In the genomic region with DNA sequence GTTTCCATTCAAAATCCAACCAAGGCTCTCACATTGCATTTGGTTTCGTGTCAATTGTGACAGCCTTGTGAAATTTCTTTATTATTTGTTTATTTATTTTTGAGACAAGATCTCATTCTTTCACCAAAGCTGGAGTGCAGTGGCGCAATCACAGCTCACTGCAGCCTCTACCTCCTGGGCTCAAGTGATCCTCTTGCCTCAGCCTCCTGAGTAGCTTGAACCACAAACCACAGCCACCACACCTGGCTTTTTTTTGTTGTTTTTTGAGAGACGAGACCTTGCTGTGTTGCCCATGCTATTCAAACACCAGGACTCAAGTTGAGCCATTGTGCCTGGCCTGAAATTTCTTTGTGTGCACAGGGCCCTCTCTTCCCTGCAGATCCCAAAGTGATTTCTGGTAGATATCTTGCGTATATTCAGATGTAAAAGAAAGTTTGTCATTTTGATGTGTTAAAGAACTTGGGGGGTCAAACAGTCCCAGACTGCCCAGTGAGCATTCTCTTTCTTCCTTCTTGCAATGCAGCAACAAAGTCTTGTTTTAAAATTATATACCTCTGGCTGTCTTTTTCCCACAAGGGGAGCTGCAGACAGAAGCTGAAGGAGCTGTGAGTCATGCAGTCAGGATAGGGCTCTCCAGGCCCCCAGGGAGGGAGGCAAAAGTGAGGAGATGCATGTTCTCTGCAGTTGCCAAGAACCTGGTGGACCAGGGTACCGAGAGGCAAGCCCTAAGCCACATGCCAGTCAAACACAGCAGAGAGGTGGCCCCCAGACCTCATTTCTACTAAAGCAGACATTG, we compare ENCODE assay signal across 12 cellular contexts. TPM values are rescaled to one million over a fixed set of nuclear protein-coding genes. Genes with fewer than 3 reads are reported as not detected.
A peak's percentile ranks its signal among the peaks of the same experiment; 100 is the strongest.
DNase-seq lines count a peak whose midpoint lies in the region; ATAC-seq and TF ChIP-seq lines count a peak whose summit lies in the region.
"Had no signal": no experiment of that assay in that cellular context is flagged by ENCODE, and none has a peak within 500 bp of the region (broad histone marks: within the 10 kb centered on the region; RNA-seq: fewer than 3 reads in every experiment).

No MANE protein-coding gene starts in this region.

- intact Hi-C loops in cardiac septum (cut with DNase I) (no loop called here), Right ventricle myocardium superior (cut with DNase I) (no loop called here)

- no peaks in the 10 kb centered on the region for H4K20me1 ChIP-seq in fibroblast of lung (ENCODE audit: control insufficient read depth, extremely low read depth, insufficient read depth, low read length)
- no peaks in the 10 kb centered on the region for H4K20me1 ChIP-seq in smooth muscle cell (ENCODE audit: low read depth)

- H3K79me2 ChIP-seq in fibroblast of lung (ENCODE audit: control insufficient read depth, insufficient read depth, low read length) (no peaks in the 10 kb centered on the region), smooth muscle cell (ENCODE audit: low read depth) (no peaks in the 10 kb centered on the region)

- WGBS in smooth muscle cell (ENCODE audit: low lambda C conversion rate) = 72% methylated on average over 5 of the region's 5 CpGs

- H3K27me3 ChIP-seq in cardiac muscle cell = no peaks in the 10 kb centered on the region
- no peaks in the 10 kb centered on the region for H3K27me3 ChIP-seq in fibroblast of lung (ENCODE audit: control insufficient read depth, insufficient read depth, low read length)
- H3K27me3 ChIP-seq in smooth muscle cell (ENCODE audit: low read depth) = no peaks in the 10 kb centered on the region

- in situ Hi-C loops in SK-MEL-5 (cut with HindIII; ENCODE audit: low pct_unique_long_range_greater_than_20kb, low sequenced_read_pairs) = no loop called here

- ATAC-seq in Right ventricle myocardium superior (ENCODE audit: poor library complexity) = no peak
- ATAC-seq in GM19395 (IDR thresholded peaks at IDR 0.05; ENCODE audit: unreplicated experiment) = no peak
- ATAC-seq: activated CD8-positive, alpha-beta memory T cell treated with anti-CD3 and anti-CD28 coated beads, Interleukin-2, amount 10 ng/mL, durations not matched to agents 7 days and 5 days had no signal

- DNase-seq in cardiac muscle cell (ENCODE audit: low read depth in 1 of 2, low spot score in 1 of 2) = peak in 1 of 2 donors; percentile 68
- no peak for DNase-seq in cardiac septum (ENCODE audit: low spot score)
- DNase-seq in SK-MEL-5 (ENCODE audit: low read depth, low spot score) = peak; percentile 49
- peak; percentile 13 to 61 for DNase-seq in fibroblast of lung (ENCODE audit: low read depth in 2 of 2)
- DNase-seq in smooth muscle cell (lab: John Stamatoyannopoulos, UW; ENCODE audit: unreplicated experiment) = no peak
- no peak for DNase-seq in NCI-H1105 (lab: John Stamatoyannopoulos, UW)
- DNase-seq in Right ventricle myocardium superior = no peak
- DNase-seq: activated CD8-positive, alpha-beta memory T cell treated with anti-CD3 and anti-CD28 coated beads, Interleukin-2, amount 10 ng/mL, durations not matched to agents 7 days and 5 days; GDM1; NCI-H187 treated with DMSO at 0.1 percent for 48 hours; tibial artery had no signal

- H3K27ac ChIP-seq in cardiac muscle cell = no peak overlapping the region
- no peak overlapping the region for H3K27ac ChIP-seq in fibroblast of lung (ENCODE audit: insufficient read depth, low read length)
- H3K27ac ChIP-seq in smooth muscle cell (ENCODE audit: low read depth) = no peak overlapping the region
- H3K27ac ChIP-seq: tibial artery had no signal

- no peaks in the 10 kb centered on the region for H3K9me3 ChIP-seq in cardiac muscle cell (ENCODE audit: low read depth)
- H3K9me3 ChIP-seq in fibroblast of lung (ENCODE audit: control insufficient read depth, insufficient read depth, low read depth, low read length) = no peaks in the 10 kb centered on the region
- no peaks in the 10 kb centered on the region for H3K9me3 ChIP-seq in smooth muscle cell (replicated peaks; ENCODE audit: low read depth)
- H3K9me3 ChIP-seq: tibial artery had no signal

- no peaks in the 10 kb centered on the region for H3K36me3 ChIP-seq in cardiac muscle cell
- no peaks in the 10 kb centered on the region for H3K36me3 ChIP-seq in fibroblast of lung (ENCODE audit: control insufficient read depth, insufficient read depth, low read length)
- no peaks in the 10 kb centered on the region for H3K36me3 ChIP-seq in smooth muscle cell (ENCODE audit: low read depth)
- H3K36me3 ChIP-seq: tibial artery had no signal

- no peak overlapping the region for H3K4me3 ChIP-seq in cardiac muscle cell
- no peak overlapping the region for H3K4me3 ChIP-seq in fibroblast of lung (replicated peaks in 1 of 4; ENCODE audit: control extremely low read depth in 1 of 4, insufficient read depth in 1 of 4, low read depth in 3 of 4, low read length in 4 of 4)
- no peak overlapping the region for H3K4me3 ChIP-seq in smooth muscle cell
- H3K4me3 ChIP-seq: tibial artery had no signal

- H3K4me1 ChIP-seq in cardiac muscle cell (ENCODE audit: low read depth) = no peaks in the 10 kb centered on the region
- H3K4me1 ChIP-seq in fibroblast of lung (ENCODE audit: control insufficient read depth, extremely low read depth, insufficient read depth, low read length) = no peaks in the 10 kb centered on the region
- H3K4me1 ChIP-seq in smooth muscle cell (ENCODE audit: low read depth) = no peaks in the 10 kb centered on the region
- H3K4me1 ChIP-seq: tibial artery had no signal

- H2AFZ ChIP-seq in fibroblast of lung (ENCODE audit: low read length) (no peak overlapping the region), smooth muscle cell (ENCODE audit: low read depth) (no peak overlapping the region)

- H3K9ac ChIP-seq in fibroblast of lung (ENCODE audit: insufficient read depth, low read length) = no peak overlapping the region
- H3K9ac ChIP-seq in smooth muscle cell (ENCODE audit: low read depth) = no peak overlapping the region

- H3K4me2 ChIP-seq in fibroblast of lung (ENCODE audit: extremely low read depth, insufficient read depth, low read length) = no peak overlapping the region
- peak overlapping the region; percentile 8 for H3K4me2 ChIP-seq in smooth muscle cell

- peak; percentile 30 for TF ChIP-seq CTCF in cardiac muscle cell (IDR thresholded peaks at IDR 0.05; ENCODE audit: low read depth, low read length)
- peak; percentile 4 to 9 for TF ChIP-seq CTCF in fibroblast of lung (conservative IDR thresholded peaks at IDR 0.05 in 1 of 2, IDR thresholded peaks at IDR 0.05 in 1 of 2; ENCODE audit: low read depth in 1 of 2, low read length in 2 of 2)
- TF ChIP-seq CTCF in smooth muscle cell (IDR thresholded peaks at IDR 0.05; ENCODE audit: borderline replicate concordance, insufficient read depth, poor library complexity, severe bottlenecking) = peak; percentile 10

- H3F3A ChIP-seq in smooth muscle cell (ENCODE audit: low read depth) = no peaks in the 10 kb centered on the region

RNA-seq across cellular contexts. Expression of a gene that starts 15.5 kb away (rescaled TPM):
- 256 and 280 TPM in 2 replicates for total RNA-seq in cardiac muscle cell
- polyA plus RNA-seq in cardiac muscle cell = 153 and 182 TPM in 2 replicates
- total RNA-seq in cardiac septum = 200 TPM
- 208 and 210 TPM in 2 replicates for total RNA-seq in SK-MEL-5 (2014; rRNA removed; shearing (Covaris generic))
- 226 and 276 TPM in 2 replicates for polyA plus RNA-seq in SK-MEL-5 (2015; cell fraction: cytosol; rRNA removed)
- polyA plus RNA-seq in SK-MEL-5 (2015; cell fraction: nucleus; rRNA removed) = 182 and 185 TPM in 2 replicates
- total RNA-seq in fibroblast of lung = 178 and 235 TPM in 2 replicates
- 235 and 314 TPM in 2 replicates for polyA plus RNA-seq in fibroblast of lung
- 106 and 125 TPM in 2 replicates for polyA plus RNA-seq in fibroblast of lung (2012)
- polyA minus RNA-seq in fibroblast of lung (ENCODE audit: low replicate concordance) = 1,152 and 1,309 TPM in 2 replicates
- 136 and 151 TPM in 2 replicates for total RNA-seq in smooth muscle cell
- polyA plus RNA-seq in smooth muscle cell = 79.3 and 85.1 TPM in 2 replicates
- total RNA-seq in Right ventricle myocardium superior = 139 TPM

Comparison
In these comparisons a context has a peak if more than half of its experiments do, and no peak if none do; other contexts are left out.
1. DNase-seq: peak in SK-MEL-5 (single experiment) and fibroblast of lung (2 of 2); none in cardiac septum (single experiment), smooth muscle cell (single experiment), NCI-H1105 (single experiment) and Right ventricle myocardium superior (single experiment).
2. Peak in every context shown above with its lines, with median percentiles within 50 percentile points of each other: CTCF ChIP-seq.